9 cellular contexts compared by ENCODE assay signal in genomic region chr11:96112192-96113099, GRCh38.
A peak's percentile ranks its signal among the peaks of the same experiment; 100 is the strongest.
DNase-seq lines count a peak whose midpoint lies in the region; ATAC-seq lines count a peak whose summit lies in the region.
"Had no signal": no experiment of that assay in that cellular context is flagged by ENCODE, and none has a peak within 500 bp of the region (broad histone marks: within the 10 kb centered on the region; RNA-seq: fewer than 3 reads in every experiment).

No MANE protein-coding gene starts in this region.

- H3K27ac Mint-ChIP-seq in activated naive CD4-positive, alpha-beta T cell treated with anti-CD3 and anti-CD28 coated beads for 36 hours: peak overlapping the region; percentile 28
- H3K27ac Mint-ChIP-seq in activated naive CD4-positive, alpha-beta T cell treated with anti-CD3 and anti-CD28 coated beads, Interleukin-2, amount 10 ng/mL, durations not matched to agents 7 days and 5 days: no peak overlapping the region

- intact Hi-C loops in activated naive CD4-positive, alpha-beta T cell treated with anti-CD3 and anti-CD28 coated beads for 36 hours (cut with micrococcal nuclease): loop anchor here (2.0 kb wide), 1 partner anchor 50 kb away; no protein-coding TSS in a partner anchor

- no peaks in the 10 kb centered on the region for H3K27me3 Mint-ChIP-seq in activated naive CD4-positive, alpha-beta T cell treated with anti-CD3 and anti-CD28 coated beads for 36 hours (ENCODE audit: low read depth)
- no peaks in the 10 kb centered on the region for H3K27me3 Mint-ChIP-seq in activated naive CD4-positive, alpha-beta T cell treated with anti-CD3 and anti-CD28 coated beads, Interleukin-2, amount 10 ng/mL, durations not matched to agents 7 days and 5 days

- no peak overlapping the region for H3K4me3 ChIP-seq in subcutaneous abdominal adipose tissue (ENCODE audit: low read depth in 1 of 5, low read length in 5 of 5)
- H3K4me3 ChIP-seq: BLaER1 treated with 17β-estradiol and CSF1 and Interleukin-3, amounts not matched to agents 10 nM and 100 nM had no signal

- no peaks in the 10 kb centered on the region for H3K27me3 ChIP-seq in subcutaneous abdominal adipose tissue (ENCODE audit: control insufficient read depth in 5 of 5, insufficient read depth in 4 of 5, low read length in 5 of 5)
- H3K27me3 ChIP-seq: BLaER1 treated with 17β-estradiol and CSF1 and Interleukin-3, amounts not matched to agents 10 nM and 100 nM had no signal

- H3K4me3 Mint-ChIP-seq in activated naive CD4-positive, alpha-beta T cell treated with anti-CD3 and anti-CD28 coated beads for 36 hours: no peak overlapping the region
- H3K4me3 Mint-ChIP-seq in activated naive CD4-positive, alpha-beta T cell treated with anti-CD3 and anti-CD28 coated beads, Interleukin-2, amount 10 ng/mL, durations not matched to agents 7 days and 5 days: no peak overlapping the region

- peak; percentile 87 for ATAC-seq in HG03097 (IDR thresholded peaks at IDR 0.05; ENCODE audit: low FRiP score, unreplicated experiment)

- H3K9me3 ChIP-seq in subcutaneous abdominal adipose tissue (ENCODE audit: control insufficient read depth in 5 of 5, low read length in 5 of 5): no peaks in the 10 kb centered on the region
- H3K9me3 ChIP-seq: BLaER1 treated with 17β-estradiol and CSF1 and Interleukin-3, amounts not matched to agents 10 nM and 100 nM had no signal

- no peak overlapping the region for H3K9ac ChIP-seq in subcutaneous abdominal adipose tissue (ENCODE audit: low read length in 5 of 5)
- H3K9ac ChIP-seq: BLaER1 treated with 17β-estradiol and CSF1 and Interleukin-3, amounts not matched to agents 10 nM and 100 nM had no signal

- H3K4me1 Mint-ChIP-seq in activated naive CD4-positive, alpha-beta T cell treated with anti-CD3 and anti-CD28 coated beads for 36 hours (ENCODE audit: low read depth): peaks cover 57% of the 10 kb centered on the region
- H3K4me1 Mint-ChIP-seq in activated naive CD4-positive, alpha-beta T cell treated with anti-CD3 and anti-CD28 coated beads, Interleukin-2, amount 10 ng/mL, durations not matched to agents 7 days and 5 days: peaks cover 18% of the 10 kb centered on the region

- peak; percentile 44 for DNase-seq in activated naive CD4-positive, alpha-beta T cell treated with anti-CD3 and anti-CD28 coated beads for 36 hours
- DNase-seq in activated naive CD4-positive, alpha-beta T cell treated with anti-CD3 and anti-CD28 coated beads, Interleukin-2, amount 10 ng/mL, durations not matched to agents 7 days and 5 days: no peak
- DNase-seq in dermis blood vessel endothelial cell: peak; percentile 29
- no peak for DNase-seq in stimulated activated naive CD4-positive, alpha-beta T cell treated with Interleukin-2 at 50 U/mL for 16 hours (lab: John Stamatoyannopoulos, UW)
- DNase-seq in amniotic stem cell (lab: John Stamatoyannopoulos, UW): no peak
- no peak for DNase-seq in COLO668 (lab: John Stamatoyannopoulos, UW; ENCODE audit: unreplicated experiment)

- CTCF ChIA-PET in activated naive CD4-positive, alpha-beta T cell treated with anti-CD3 and anti-CD28 coated beads for 36 hours (lab: Charles Lee): interaction anchor here (1.0 kb wide), 1 partner anchor 58 kb away, joined by 5 read pairs; no protein-coding TSS in a partner anchor
- CTCF ChIA-PET in activated naive CD4-positive, alpha-beta T cell treated with anti-CD3 and anti-CD28 coated beads, Interleukin-2, amount 10 ng/mL, durations not matched to agents 7 days and 5 days (lab: Charles Lee): interaction anchor here (0.6 to 1.7 kb wide), 2 partner anchors 17 to 231 kb away, joined by 3 to 5 read pairs; partner anchors contain the start of gene MAML2

- peaks cover 0 to 2% (median 0%) of the 10 kb centered on the region in 5 donors for H3K36me3 ChIP-seq in subcutaneous abdominal adipose tissue (ENCODE audit: control insufficient read depth in 5 of 5, insufficient read depth in 5 of 5, low read length in 5 of 5)

- peak overlapping the region; percentile 45 for H3K27ac ChIP-seq in subcutaneous abdominal adipose tissue (ENCODE audit: low read depth, low read length)
- H3K27ac ChIP-seq: BLaER1 treated with 17β-estradiol and CSF1 and Interleukin-3, amounts not matched to agents 10 nM and 100 nM had no signal

- H3K9me3 Mint-ChIP-seq in activated naive CD4-positive, alpha-beta T cell treated with anti-CD3 and anti-CD28 coated beads for 36 hours: no peaks in the 10 kb centered on the region
- no peaks in the 10 kb centered on the region for H3K9me3 Mint-ChIP-seq in activated naive CD4-positive, alpha-beta T cell treated with anti-CD3 and anti-CD28 coated beads, Interleukin-2, amount 10 ng/mL, durations not matched to agents 7 days and 5 days

- peaks cover 0 to 11% (median 8%) of the 10 kb centered on the region in 5 donors for H3K4me1 ChIP-seq in subcutaneous abdominal adipose tissue (ENCODE audit: control insufficient read depth in 5 of 5, insufficient read depth in 5 of 5, low read length in 5 of 5)
- H3K4me1 ChIP-seq: BLaER1 treated with 17β-estradiol and CSF1 and Interleukin-3, amounts not matched to agents 10 nM and 100 nM had no signal

- peaks cover 14% of the 10 kb centered on the region for H3K36me3 Mint-ChIP-seq in activated naive CD4-positive, alpha-beta T cell treated with anti-CD3 and anti-CD28 coated beads for 36 hours (ENCODE audit: low read depth)
- H3K36me3 Mint-ChIP-seq in activated naive CD4-positive, alpha-beta T cell treated with anti-CD3 and anti-CD28 coated beads, Interleukin-2, amount 10 ng/mL, durations not matched to agents 7 days and 5 days: peaks cover 38% of the 10 kb centered on the region

Comparison
In these comparisons a context has a peak if more than half of its experiments do, and no peak if none do; other contexts are left out.
1. DNase-seq: peak in activated naive CD4-positive, alpha-beta T cell treated with anti-CD3 and anti-CD28 coated beads for 36 hours (single experiment) and dermis blood vessel endothelial cell (single experiment); none in activated naive CD4-positive, alpha-beta T cell treated with anti-CD3 and anti-CD28 coated beads, Interleukin-2, amount 10 ng/mL, durations not matched to agents 7 days and 5 days (single experiment), stimulated activated naive CD4-positive, alpha-beta T cell treated with Interleukin-2 at 50 U/mL for 16 hours (single experiment), amniotic stem cell (single experiment) and COLO668 (single experiment).